In the genomic region with DNA sequence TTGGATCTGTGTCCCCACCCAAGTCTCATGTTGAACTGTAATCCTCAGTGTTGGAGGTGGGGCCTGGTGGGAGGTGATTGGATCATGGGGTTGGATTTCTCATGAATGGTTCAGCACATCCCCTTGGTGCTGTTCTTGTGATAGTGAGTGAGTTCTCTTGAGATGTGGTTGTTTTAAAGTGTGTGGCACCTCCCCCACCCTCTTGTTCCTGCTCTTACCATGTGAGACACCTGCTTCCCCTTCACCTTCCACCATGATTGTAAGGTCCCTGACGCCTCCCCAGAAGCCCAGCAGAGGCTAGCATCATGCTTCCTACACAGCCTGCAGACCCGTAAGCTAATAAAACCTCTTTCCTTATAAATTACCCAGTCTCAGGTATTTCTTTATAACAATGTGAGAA, we compare ENCODE assay signal across 19 cellular contexts. TPM values are rescaled to one million over a fixed set of nuclear protein-coding genes. Genes with fewer than 3 reads are reported as not detected.
A peak's percentile ranks its signal among the peaks of the same experiment; 100 is the strongest.
DNase-seq lines count a peak whose midpoint lies in the region.
"Had no signal": no experiment of that assay in that cellular context is flagged by ENCODE, and none has a peak within 500 bp of the region (broad histone marks: within the 10 kb centered on the region; RNA-seq: fewer than 3 reads in every experiment).

No MANE protein-coding gene starts in this region.

- no peak overlapping the region for H3K9ac ChIP-seq in mesenchymal stem cell (ENCODE audit: low read length)
- H3K9ac ChIP-seq: BLaER1 treated with 17β-estradiol and CSF1 and Interleukin-3, amounts not matched to agents 10 nM and 100 nM had no signal

- no peak overlapping the region for H2BK120ac ChIP-seq in mesenchymal stem cell (ENCODE audit: low read depth, low read length)

- H2BK5ac ChIP-seq in mesenchymal stem cell (ENCODE audit: low read depth, low read length, poor library complexity, severe bottlenecking): no peak overlapping the region

- H3K4me2 ChIP-seq in mesenchymal stem cell (ENCODE audit: low read length, poor library complexity, severe bottlenecking): no peak overlapping the region
- H3K4me2 ChIP-seq: BLaER1 treated with 17β-estradiol and CSF1 and Interleukin-3, amounts not matched to agents 10 nM and 100 nM had no signal

- no peak overlapping the region for H3K23ac ChIP-seq in mesenchymal stem cell (ENCODE audit: low read length in 2 of 2)

- no peak overlapping the region for H2BK12ac ChIP-seq in mesenchymal stem cell (ENCODE audit: low read length in 2 of 2)

- H4K8ac ChIP-seq in mesenchymal stem cell (ENCODE audit: low read length): no peak overlapping the region

- no peak overlapping the region for H3K4me3 ChIP-seq in mesenchymal stem cell (ENCODE audit: insufficient read depth in 1 of 2, low read depth in 1 of 2, low read length in 2 of 2)
- H3K4me3 ChIP-seq: BLaER1 treated with 17β-estradiol and CSF1 and Interleukin-3, amounts not matched to agents 10 nM and 100 nM; HAP-1 had no signal

- no peak overlapping the region for H2BK15ac ChIP-seq in mesenchymal stem cell (ENCODE audit: low read depth, poor library complexity, severe bottlenecking)

- H3K27me3 Mint-ChIP-seq in activated naive CD4-positive, alpha-beta T cell treated with anti-CD3 and anti-CD28 coated beads, Interleukin-2, amount 50 U/mL, for 24 hours: no peaks in the 10 kb centered on the region
- H3K27me3 Mint-ChIP-seq: CD4-positive, alpha-beta memory T cell had no signal

- H2AK5ac ChIP-seq in mesenchymal stem cell (ENCODE audit: low read length, severe bottlenecking): no peak overlapping the region

- H3K4ac ChIP-seq in mesenchymal stem cell (ENCODE audit: low read depth in 1 of 2, low read length in 2 of 2): no peak overlapping the region

- H2AFZ ChIP-seq in mesenchymal stem cell (ENCODE audit: low read depth, low read length): no peak overlapping the region

- peak; percentile 30 for DNase-seq in DMS53 (lab: John Stamatoyannopoulos, UW)
- no peak for DNase-seq in DMS53 treated with DMSO at 0.1 percent for 48 hours (lab: John Stamatoyannopoulos, UW; ENCODE audit: unreplicated experiment)
- DNase-seq in activated naive CD4-positive, alpha-beta T cell (lab: John Stamatoyannopoulos, UW): no peak
- peak; percentile 21 for DNase-seq in NCI-H510A treated with DMSO at 0.1 percent for 48 hours (lab: John Stamatoyannopoulos, UW)
- DNase-seq in mesenchymal stem cell: no peak
- DNase-seq in Ammon's horn (ENCODE audit: low spot score): no peak
- DNase-seq: BE2C; Caco-2; CD4-positive, alpha-beta memory T cell; DMS153; DMS79 treated with DMSO at 0.1 percent for 48 hours; GF-D8; GOT3; HFFc6 had no signal

- H3K14ac ChIP-seq in mesenchymal stem cell (ENCODE audit: low read length in 2 of 2): no peak overlapping the region

- H3K18ac ChIP-seq in mesenchymal stem cell (ENCODE audit: low read depth in 1 of 2, low read length in 2 of 2): no peak overlapping the region

- H3K36me3 ChIP-seq in mesenchymal stem cell (ENCODE audit: control insufficient read depth in 1 of 2, insufficient read depth in 2 of 2, low read depth in 1 of 2, low read length in 2 of 2): no peaks in the 10 kb centered on the region
- H3K36me3 ChIP-seq: BE2C; BLaER1 treated with 17β-estradiol and CSF1 and Interleukin-3, amounts not matched to agents 10 nM and 100 nM; HAP-1 had no signal

- H3K27ac ChIP-seq in mesenchymal stem cell (ENCODE audit: low read length, poor library complexity, severe bottlenecking): no peak overlapping the region
- H3K27ac ChIP-seq: 22Rv1; BLaER1 treated with 17β-estradiol and CSF1 and Interleukin-3, amounts not matched to agents 10 nM and 100 nM had no signal

- peaks cover 9 to 40% of the 10 kb centered on the region in 2 experiments for H3K27me3 ChIP-seq in mesenchymal stem cell (ENCODE audit: control insufficient read depth in 1 of 2, insufficient read depth in 1 of 2, low read length in 2 of 2)
- H3K27me3 ChIP-seq: BE2C; BLaER1 treated with 17β-estradiol and CSF1 and Interleukin-3, amounts not matched to agents 10 nM and 100 nM had no signal

- 0% methylated on average over 1 of the region's 2 CpGs for WGBS in mesenchymal stem cell

- peaks cover 21% of the 10 kb centered on the region for H3K4me1 Mint-ChIP-seq in activated naive CD4-positive, alpha-beta T cell treated with anti-CD3 and anti-CD28 coated beads, Interleukin-2, amount 50 U/mL, for 24 hours
- H3K4me1 Mint-ChIP-seq: CD14-positive monocyte had no signal

- peak overlapping the region; percentile 19 for H3K27ac Mint-ChIP-seq in activated naive CD4-positive, alpha-beta T cell treated with anti-CD3 and anti-CD28 coated beads, Interleukin-2, amount 50 U/mL, for 24 hours
- H3K27ac Mint-ChIP-seq: CD14-positive monocyte, HFFc6 had no signal

- H3K9me3 Mint-ChIP-seq in activated naive CD4-positive, alpha-beta T cell treated with anti-CD3 and anti-CD28 coated beads, Interleukin-2, amount 50 U/mL, for 24 hours: no peaks in the 10 kb centered on the region
- H3K9me3 Mint-ChIP-seq: HFFc6 had no signal

- no peaks in the 10 kb centered on the region for H3K79me1 ChIP-seq in mesenchymal stem cell (replicated peaks; ENCODE audit: low read length, poor library complexity, severe bottlenecking)

- no peak overlapping the region for H4K91ac ChIP-seq in mesenchymal stem cell (ENCODE audit: low read length)

- peaks cover 4% of the 10 kb centered on the region for H3K9me3 ChIP-seq in mesenchymal stem cell (ENCODE audit: control insufficient read depth, low read length)
- H3K9me3 ChIP-seq: BE2C, HAP-1 had no signal

- H3K36me3 Mint-ChIP-seq in activated naive CD4-positive, alpha-beta T cell treated with anti-CD3 and anti-CD28 coated beads, Interleukin-2, amount 50 U/mL, for 24 hours: no peaks in the 10 kb centered on the region
- H3K36me3 Mint-ChIP-seq: CD14-positive monocyte had no signal

- no peak overlapping the region for H3K4me3 Mint-ChIP-seq in activated naive CD4-positive, alpha-beta T cell treated with anti-CD3 and anti-CD28 coated beads, Interleukin-2, amount 50 U/mL, for 24 hours
- H3K4me3 Mint-ChIP-seq: HFFc6 had no signal

- no peaks in the 10 kb centered on the region for H3K4me1 ChIP-seq in mesenchymal stem cell (ENCODE audit: control insufficient read depth, insufficient read depth, low read depth, low read length)
- H3K4me1 ChIP-seq: BE2C, Caco-2, HAP-1 had no signal

RNA-seq across cellular contexts. Expression of a gene that starts 55.8 kb away (rescaled TPM):
- 0.01 TPM for polyA plus RNA-seq in mesenchymal stem cell (2013, experiment 1 of 2)
- polyA plus RNA-seq in mesenchymal stem cell (2013, experiment 2 of 2): not detected

Comparison
In these comparisons a context has a peak if more than half of its experiments do, and no peak if none do; other contexts are left out.
1. DNase-seq: peak in DMS53 (single experiment) and NCI-H510A treated with DMSO at 0.1 percent for 48 hours (single experiment); none in DMS53 treated with DMSO at 0.1 percent for 48 hours (single experiment), activated naive CD4-positive, alpha-beta T cell (0 of 4), mesenchymal stem cell (single experiment) and Ammon's horn (single experiment).